Comparison of ENCODE assay signal across 19 cellular contexts in the genomic region with DNA sequence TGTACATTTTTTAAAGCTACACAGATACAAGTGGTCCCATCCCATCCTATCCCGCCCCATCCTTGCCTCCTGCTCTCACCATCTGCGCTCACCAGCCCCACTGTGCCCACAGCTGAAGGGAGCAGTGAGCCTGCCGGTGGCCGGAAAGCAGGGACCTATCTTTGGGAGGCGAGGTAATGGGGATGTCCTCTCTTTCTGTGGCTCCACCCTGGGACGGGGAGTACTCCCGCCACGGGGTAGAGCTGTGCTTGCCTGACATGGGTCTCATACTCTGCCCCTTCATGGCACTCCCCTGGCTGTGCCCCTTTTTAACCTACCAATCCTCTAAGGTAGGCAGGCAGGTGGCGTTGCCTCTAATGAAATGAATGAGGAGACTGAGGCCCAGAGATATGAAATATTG. TPM values are rescaled to one million over a fixed set of nuclear protein-coding genes. Genes with fewer than 3 reads are reported as not detected.
DNase-seq lines count a peak whose midpoint lies in the region; ATAC-seq and TF ChIP-seq lines count a peak whose summit lies in the region.
"Had no signal": no experiment of that assay in that cellular context is flagged by ENCODE, and none has a peak within 500 bp of the region (broad histone marks: within the 10 kb centered on the region; RNA-seq: fewer than 3 reads in every experiment).

No MANE protein-coding gene starts in this region.

- TF ChIP-seq POLR2A in Peyer's patch (IDR thresholded peaks at IDR 0.05) = no peak

- H3K27ac ChIP-seq in left ventricle myocardium inferior (replicated peaks) = peak overlapping the region; percentile 16
- H3K27ac ChIP-seq in Peyer's patch = no peak overlapping the region
- H3K27ac ChIP-seq: sigmoid colon, SK-N-MC had no signal

- H3K27ac Mint-ChIP-seq in nephron progenitor cell = no peak overlapping the region
- H3K27ac Mint-ChIP-seq: activated CD4-positive, alpha-beta T cell treated with anti-CD3 and anti-CD28 coated beads, Interleukin-2, amount 10 ng/mL, durations not matched to agents 7 days and 5 days; activated naive CD8-positive, alpha-beta T cell treated with anti-CD3 and anti-CD28 coated beads for 36 hours; IgD-negative memory B cell; immature natural killer cell had no signal

- no peaks in the 10 kb centered on the region for H3K9me3 Mint-ChIP-seq in nephron progenitor cell
- H3K9me3 Mint-ChIP-seq: activated CD4-positive, alpha-beta T cell treated with anti-CD3 and anti-CD28 coated beads, Interleukin-2, amount 10 ng/mL, durations not matched to agents 7 days and 5 days; activated naive CD8-positive, alpha-beta T cell treated with anti-CD3 and anti-CD28 coated beads for 36 hours; IgD-negative memory B cell; immature natural killer cell had no signal

- H3K9me3 ChIP-seq in left ventricle myocardium inferior (replicated peaks) = no peaks in the 10 kb centered on the region
- no peaks in the 10 kb centered on the region for H3K9me3 ChIP-seq in Peyer's patch
- H3K9me3 ChIP-seq: sigmoid colon had no signal

- H3K36me3 Mint-ChIP-seq in nephron progenitor cell (ENCODE audit: low read depth) = no peaks in the 10 kb centered on the region
- H3K36me3 Mint-ChIP-seq: activated naive CD8-positive, alpha-beta T cell treated with anti-CD3 and anti-CD28 coated beads for 36 hours; IgD-negative memory B cell; immature natural killer cell had no signal

- H3K36me3 ChIP-seq in left ventricle myocardium inferior (no peaks in the 10 kb centered on the region), Peyer's patch (no peaks in the 10 kb centered on the region)
- H3K36me3 ChIP-seq: sigmoid colon had no signal

- H3K4me1 ChIP-seq in left ventricle myocardium inferior (peaks cover 38% of the 10 kb centered on the region), Peyer's patch (peaks cover 0 to 21% (median 2%) of the 10 kb centered on the region in 4 donors)

- H3K27me3 Mint-ChIP-seq in nephron progenitor cell (ENCODE audit: low read depth, poor library complexity) = peaks cover 3% of the 10 kb centered on the region
- H3K27me3 Mint-ChIP-seq: activated CD4-positive, alpha-beta T cell treated with anti-CD3 and anti-CD28 coated beads, Interleukin-2, amount 10 ng/mL, durations not matched to agents 7 days and 5 days; activated naive CD8-positive, alpha-beta T cell treated with anti-CD3 and anti-CD28 coated beads for 36 hours; IgD-negative memory B cell had no signal

- ATAC-seq in Right ventricle myocardium superior (ENCODE audit: poor library complexity) = no peak
- no peak for ATAC-seq in HG02840 (IDR thresholded peaks at IDR 0.05; ENCODE audit: low FRiP score, unreplicated experiment)
- ATAC-seq in HG03378 (IDR thresholded peaks at IDR 0.05; ENCODE audit: unreplicated experiment) = no peak
- ATAC-seq: GM12878 had no signal

- DNase-seq in left ventricle myocardium inferior = no peak
- no peak for DNase-seq in Right ventricle myocardium superior
- peak; percentile 71 for DNase-seq in cerebellum (ENCODE audit: low spot score)
- no peak for DNase-seq in nephron progenitor cell
- DNase-seq in Peyer's patch = no peak
- no peak for DNase-seq in stimulated activated CD4-positive, alpha-beta T cell treated with anti-CD3 and anti-CD28 coated beads, Interleukin-2, amount 100 ng/mL, for 48 hours
- DNase-seq: ACHN; activated CD4-positive, alpha-beta T cell treated with anti-CD3 and anti-CD28 coated beads, Interleukin-2, amount 10 ng/mL, durations not matched to agents 7 days and 5 days; activated naive CD8-positive, alpha-beta T cell treated with anti-CD3 and anti-CD28 coated beads for 36 hours; activated T-cell treated with anti-CD3 and anti-CD28 coated beads, Interleukin-2, amount 50 U/mL, for 1 hour; GOT3; immature natural killer cell; sigmoid colon had no signal

- TF ChIP-seq CTCF in left ventricle myocardium inferior (IDR thresholded peaks at IDR 0.05; ENCODE audit: borderline replicate concordance) (no peak), nephron progenitor cell (IDR thresholded peaks at IDR 0.05) (no peak), Peyer's patch (IDR thresholded peaks at IDR 0.05) (no peak)

- peak overlapping the region; percentile 40 for H3K4me3 Mint-ChIP-seq in nephron progenitor cell
- H3K4me3 Mint-ChIP-seq: activated CD4-positive, alpha-beta T cell treated with anti-CD3 and anti-CD28 coated beads, Interleukin-2, amount 10 ng/mL, durations not matched to agents 7 days and 5 days; activated naive CD8-positive, alpha-beta T cell treated with anti-CD3 and anti-CD28 coated beads for 36 hours; IgD-negative memory B cell; immature natural killer cell had no signal

- H3K4me3 ChIP-seq in left ventricle myocardium inferior = no peak overlapping the region
- no peak overlapping the region for H3K4me3 ChIP-seq in Peyer's patch
- H3K4me3 ChIP-seq: GM12878, sigmoid colon, SK-N-MC had no signal

- peaks cover 72% of the 10 kb centered on the region for H3K4me1 Mint-ChIP-seq in nephron progenitor cell

- H3K27me3 ChIP-seq in left ventricle myocardium inferior (ENCODE audit: low read depth) (no peaks in the 10 kb centered on the region), Peyer's patch (no peaks in the 10 kb centered on the region)
- H3K27me3 ChIP-seq: sigmoid colon had no signal

- intact Hi-C loops in left ventricle myocardium inferior (cut with micrococcal nuclease) (no loop called here), Right ventricle myocardium superior (cut with DNase I) (no loop called here)

RNA-seq across cellular contexts. Expression of a gene that starts 13.3 kb away (rescaled TPM):
- total RNA-seq in left ventricle myocardium inferior (not detected), Right ventricle myocardium superior (0.24 TPM), cerebellum (0.54 TPM), Peyer's patch (10 to 100 TPM; 12.4 to 38.0 (median 15.2) TPM)
- total RNA-seq: cardiac septum, sigmoid colon had no signal

RNA-seq across cellular contexts. Expression of a gene that starts 21.6 kb away (rescaled TPM):
- total RNA-seq in left ventricle myocardium inferior (3.5 TPM), Right ventricle myocardium superior (3.4 TPM), cerebellum (6.3 TPM), Peyer's patch (10 to 100 TPM; 22.4 to 61.9 (median 33.2) TPM)
